Comparison of ENCODE assay signal across 27 cellular contexts in the genomic region with DNA sequence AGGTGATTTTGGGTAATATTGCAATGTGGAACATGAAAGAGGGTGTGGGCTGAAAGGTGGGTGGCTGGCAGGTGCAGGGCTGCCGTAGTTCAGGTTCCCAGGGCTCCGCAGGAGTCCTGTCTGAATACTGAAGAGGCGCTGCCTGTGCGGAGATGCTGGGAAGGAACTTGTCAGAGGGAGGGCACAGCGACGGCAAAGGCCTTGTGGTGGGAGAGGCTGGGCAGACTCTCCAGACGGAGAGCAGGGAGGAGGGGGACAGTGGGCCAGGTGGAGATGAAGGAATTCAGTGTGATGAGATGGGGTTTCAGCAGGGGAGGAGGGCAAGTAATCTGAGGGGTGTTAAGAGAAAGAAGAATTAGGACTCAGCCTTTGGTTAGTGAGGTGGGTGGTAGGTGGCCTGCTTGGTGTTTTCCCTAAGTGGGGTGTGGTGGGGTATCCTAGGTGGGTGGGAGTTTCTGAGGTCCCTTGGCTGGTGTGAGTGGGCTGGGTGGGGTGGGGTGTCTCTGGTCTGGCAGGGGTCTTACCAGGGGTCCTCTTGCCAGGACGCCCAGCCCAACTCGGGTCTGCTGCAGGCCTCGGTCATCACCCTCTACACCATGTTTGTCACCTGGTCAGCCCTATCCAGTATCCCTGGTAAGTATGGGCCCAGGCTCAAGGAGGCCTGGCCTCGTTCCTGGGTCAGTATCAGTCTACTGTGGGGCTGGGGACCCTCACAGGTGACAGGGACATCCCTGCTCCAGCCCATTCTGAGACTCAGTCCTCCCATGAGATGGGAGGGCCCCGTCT. TPM values are rescaled to one million over a fixed set of nuclear protein-coding genes. Genes with fewer than 3 reads are reported as not detected.
DNase-seq lines count a peak whose midpoint lies in the region; ATAC-seq, FAIRE-seq and TF ChIP-seq lines count a peak whose summit lies in the region.
"Had no signal": no experiment of that assay in that cellular context is flagged by ENCODE, and none has a peak within 500 bp of the region (broad histone marks: within the 10 kb centered on the region; RNA-seq: fewer than 3 reads in every experiment).

No MANE protein-coding gene starts in this region.

- H3K27me3 ChIP-seq in GM12878 (replicated peaks in 1 of 2; ENCODE audit: control insufficient read depth in 2 of 2, insufficient read depth in 2 of 2, low read length in 1 of 2) (no peaks in the 10 kb centered on the region), spleen (replicated peaks in 1 of 7) (peaks cover 0 to 10% (median 0%) of the 10 kb centered on the region in 7 donors)

- H3K27ac ChIP-seq in GM12878 (ENCODE audit: control insufficient read depth, insufficient read depth) (no peak overlapping the region), spleen (no peak overlapping the region)
- H3K27ac ChIP-seq: A549 had no signal

- TF ChIP-seq CTCF in Calu3 (IDR thresholded peaks at IDR 0.05; ENCODE audit: unreplicated experiment) (no peak), GM12878 (IDR thresholded peaks at IDR 0.05 in 2 of 3, conservative IDR thresholded peaks at IDR 0.05 in 1 of 3; ENCODE audit: control insufficient read depth in 2 of 3, extremely low read depth in 1 of 3, insufficient read depth in 1 of 3, low read depth in 3 of 3, low read length in 3 of 3) (no peak), spleen (IDR thresholded peaks at IDR 0.05 in 8 of 11, conservative IDR thresholded peaks at IDR 0.05 in 3 of 11) (no peak)

- H3K36me3 ChIP-seq in GM12878 (ENCODE audit: control insufficient read depth in 2 of 2, insufficient read depth in 2 of 2, low read length in 1 of 2) (no peaks in the 10 kb centered on the region; a peak in 1 of 4 replicates), spleen (peaks cover 0 to 7% (median 0%) of the 10 kb centered on the region in 6 donors)
- H3K36me3 ChIP-seq: HAP-1 had no signal

- no peak for FAIRE-seq in GM12878 (lab: Jason Lieb, UNC)
- FAIRE-seq: A549, GM12892, RCC 7860 had no signal

- H3K79me2 ChIP-seq in GM12878 (ENCODE audit: control insufficient read depth, insufficient read depth, low read length): no peaks in the 10 kb centered on the region

- intact Hi-C loops in Calu3 (cut with micrococcal nuclease; ENCODE audit: unreplicated experiment): no loop called here
- intact Hi-C loops in GM12878 (cut with micrococcal nuclease; ENCODE audit: unreplicated experiment): no loop called here
- intact Hi-C loops in spleen (cut with DNase I; ENCODE audit: low total_unique reads): no loop called here

- H3K4me1 Mint-ChIP-seq in Calu3 (ENCODE audit: low read depth, unreplicated experiment) (peaks cover 9% of the 10 kb centered on the region), naive B cell (peaks cover 14 to 26% (median 21%) of the 10 kb centered on the region in 3 donors)
- H3K4me1 Mint-ChIP-seq: CD4-positive, alpha-beta memory T cell had no signal

- H3K27me3 Mint-ChIP-seq in Calu3 (ENCODE audit: unreplicated experiment) (no peaks in the 10 kb centered on the region), naive B cell (no peaks in the 10 kb centered on the region)

- H4K20me1 ChIP-seq in GM12878 (ENCODE audit: control insufficient read depth, insufficient read depth): no peaks in the 10 kb centered on the region

- TF ChIP-seq EP300 in GM12878 (IDR thresholded peaks at IDR 0.05; ENCODE audit: borderline replicate concordance in 1 of 2, control insufficient read depth in 1 of 2, low read depth in 2 of 2, low read length in 2 of 2): no peak

- POLR2A ChIA-PET in GM12878 (lab: Charles Lee): interaction anchor here (1.2 kb wide), 1 partner anchor 48 kb away, joined by 3 read pairs; no protein-coding TSS in a partner anchor

- H3K36me3 Mint-ChIP-seq in Calu3 (ENCODE audit: insufficient read depth, unreplicated experiment) (peaks cover 11% of the 10 kb centered on the region), naive B cell (no peaks in the 10 kb centered on the region)
- H3K36me3 Mint-ChIP-seq: CD4-positive, alpha-beta memory T cell had no signal

- RAD21 ChIA-PET in GM12878 (lab: Charles Lee; ENCODE audit: unreplicated experiment): interaction anchor here (1.0 to 4.3 kb wide), 2 partner anchors 78 to 120 kb away, joined by 3 to 25 read pairs; no protein-coding TSS in a partner anchor

- no peak for TF ChIP-seq RAD21 in GM12878 (IDR thresholded peaks at IDR 0.05; ENCODE audit: insufficient read depth, low read depth, low read length)

- H3K4me2 ChIP-seq in GM12878 (ENCODE audit: control insufficient read depth, insufficient read depth): no peak overlapping the region
- H3K4me2 ChIP-seq: A549, SK-N-SH had no signal

- no peak overlapping the region for H3K4me3 ChIP-seq in GM12878
- no peak overlapping the region for H3K4me3 ChIP-seq in spleen
- H3K4me3 ChIP-seq: A549, HAP-1 had no signal

- in situ Hi-C loops in GM12878 (cut with MboI): loop anchor here (10.0 kb wide), 2 partner anchors 116 to 244 kb away; no protein-coding TSS in a partner anchor

- ATAC-seq in GM12878 (no peak), naive B cell (ENCODE audit: low read depth in 2 of 2) (no peak)
- ATAC-seq: A549 had no signal

- BruUV-seq in Calu3 (replicated peaks; lab: Mats Ljungman, UMichigan) (no TSS peak), GM12878 (replicated peaks; lab: Mats Ljungman, UMichigan) (no TSS peak)

- no peak for TF ChIP-seq POLR2A in GM12878 (IDR thresholded peaks at IDR 0.05; ENCODE audit: low read depth, low read length)
- TF ChIP-seq POLR2A in spleen (IDR thresholded peaks at IDR 0.05): no peak

- H3K27ac Mint-ChIP-seq in Calu3 (ENCODE audit: unreplicated experiment): peak overlapping the region; percentile 11
- peak overlapping the region in 4 of 6 donors; percentile 3 to 80 (median 46) for H3K27ac Mint-ChIP-seq in naive B cell
- H3K27ac Mint-ChIP-seq: CD4-positive, alpha-beta memory T cell; HFFc6 had no signal

- DNase-seq in Calu3: no peak
- no peak for DNase-seq in GM12878 (ENCODE audit: low read depth, low spot score)
- no peak for DNase-seq in naive B cell
- peak; percentile 56 for DNase-seq in spleen
- no peak for DNase-seq in DMS79 treated with DMSO at 0.1 percent for 48 hours (lab: John Stamatoyannopoulos, UW)
- no peak for DNase-seq in NAMALWA (ENCODE audit: low spot score)
- DNase-seq in NCI-H1436 (lab: John Stamatoyannopoulos, UW): no peak
- no peak for DNase-seq in DMS79 (lab: John Stamatoyannopoulos, UW)
- DNase-seq: AML-193; C1 segment of cervical spinal cord; CD4-positive, alpha-beta memory T cell; COR-L47; GF-D8; GOT3; HFFc6; KG1; NCI-H1092 treated with DMSO at 0.1 percent for 48 hours; NCI-H1436 treated with DMSO at 0.1 percent for 48 hours; NCI-H187 treated with DMSO at 0.1 percent for 48 hours; NCI-H446; NCI-H524 treated with DMSO at 0.1 percent for 48 hours; NCI-H774; SK-N-SH had no signal

- peaks cover 2% of the 10 kb centered on the region for H3K4me1 ChIP-seq in GM12878 (ENCODE audit: control insufficient read depth, insufficient read depth, low read length)
- H3K4me1 ChIP-seq in spleen: peaks cover 0 to 6% (median 2%) of the 10 kb centered on the region in 6 donors
- H3K4me1 ChIP-seq: HAP-1 had no signal

- 71% methylated on average over 12 of the region's 12 CpGs for WGBS in GM12878 (ENCODE audit: insufficient coverage, insufficient replicate concordance, low lambda C conversion rate, missing lambda C conversion rate)
- 84 to 93% (median 92%) methylated on average over 8 to 12 of the region's 12 CpGs for WGBS in spleen, 5 donors

- H3K9ac ChIP-seq in GM12878 (ENCODE audit: control insufficient read depth, insufficient read depth, low read length): no peak overlapping the region
- H3K9ac ChIP-seq: SK-N-SH had no signal

- H2AFZ ChIP-seq in GM12878 (ENCODE audit: control insufficient read depth, low read depth, low read length): no peak overlapping the region

- CTCF ChIA-PET in Calu3 (lab: Charles Lee): no interaction called here
- CTCF ChIA-PET in GM12878 (lab: Yijun Ruan, JAX): no interaction called here

- no peaks in the 10 kb centered on the region for H3K9me3 Mint-ChIP-seq in Calu3 (ENCODE audit: low read depth, unreplicated experiment)
- no peaks in the 10 kb centered on the region for H3K9me3 Mint-ChIP-seq in naive B cell
- H3K9me3 Mint-ChIP-seq: CD4-positive, alpha-beta memory T cell; HFFc6 had no signal

- SMC1A ChIA-PET in GM12878 (lab: Charles Lee; ENCODE audit: uncharacterized antibody, unreplicated experiment): interaction anchor here (1.6 to 7.5 kb wide), 3 partner anchors 54 to 121 kb away, joined by 4 to 91 read pairs (median 11); no protein-coding TSS in a partner anchor

- H3K4me3 Mint-ChIP-seq in Calu3 (ENCODE audit: low read depth, unreplicated experiment) (no peak overlapping the region), naive B cell (no peak overlapping the region)
- H3K4me3 Mint-ChIP-seq: CD4-positive, alpha-beta memory T cell; HFFc6 had no signal

- H3K9me3 ChIP-seq in GM12878 (replicated peaks; ENCODE audit: control insufficient read depth, insufficient read depth, low read length) (no peaks in the 10 kb centered on the region), spleen (no peaks in the 10 kb centered on the region)
- H3K9me3 ChIP-seq: A549, HAP-1, SK-N-SH had no signal

RNA-seq across cellular contexts. Expression of a gene that starts 15.6 kb away (rescaled TPM):
- total RNA-seq in Calu3 (2022) (67.7 and 79.8 TPM in 2 replicates), GM12878 (2014; rRNA removed) (0.11 and 0.45 TPM in 2 replicates), GM12878 (2014; rRNA removed; fragmentation: Illumina TruSeq; extraction: Trizol) (0.22 and 0.28 TPM in 2 replicates), GM12878 (2021) (0.54 and 0.82 TPM in 2 replicates), spleen (1 to 10 TPM; 1.4 to 8.7 (median 2.8) TPM)
- total RNA-seq in GM12878 (2013; cell fraction: nucleolus; rRNA removed): 0.24 TPM in 1 of 2 replicates, not detected in the other
- 0.41 TPM for polyA plus RNA-seq in GM12878 (2011; ENCODE audit: low read depth)
- polyA plus RNA-seq in GM12878 (2011; rRNA removed) (2.5 and 9.4 TPM in 2 replicates), GM12878 (2014; fragmentation: Illumina TruSeq; extraction: Trizol) (0.32 TPM in 1 of 2 replicates, not detected in the other), GM12878 (2014; fragmentation: Nextera tagmentation; extraction: Ambion mirVana) (under 1 TPM; 0.02 to 0.05 TPM), GM12878 (2014; rRNA removed) (0.72 and 1.0 TPM in 2 replicates), GM12878 (2016; fragmentation: Nextera tagmentation; extraction: Ambion mirVana) (under 1 TPM; 0.72 to 0.88 TPM), naive B cell (ENCODE audit: low read depth in 6 of 6) (1 to 10 TPM in 1 of 6 donors, under 1 TPM in 4, not detected in 1; 0.54 to 1.6 (median 0.77) TPM), spleen (1 to 10 TPM; 1.3 to 4.1 (median 2.4) TPM)
- polyA plus RNA-seq in GM12878 (2011; cell fraction: cytosol; rRNA removed): 15.6 and 18.0 TPM in 2 replicates
- 18.3 and 23.5 TPM in 2 replicates for polyA plus RNA-seq in GM12878 (2011; cell fraction: nucleus; rRNA removed)
- polyA plus RNA-seq in GM12878 (2012): 1.3 and 1.9 TPM in 2 replicates
- 9.0 and 14.5 TPM in 2 replicates for polyA minus RNA-seq in GM12878 (2011; rRNA and poly(A)+ RNA removed)
- 5.4 and 6.8 TPM in 2 replicates for polyA minus RNA-seq in GM12878 (2011; cell fraction: cytosol; rRNA and poly(A)+ RNA removed)
- 9.2 and 15.2 TPM in 2 replicates for polyA minus RNA-seq in GM12878 (2011; cell fraction: nucleus; rRNA and poly(A)+ RNA removed)

RNA-seq across cellular contexts. Expression of a gene that starts 55.8 kb away (rescaled TPM):
- not detected in 2 replicates for total RNA-seq in Calu3 (2022)
- 0.95 and 1.2 TPM in 2 replicates for total RNA-seq in GM12878 (2013; cell fraction: nucleolus; rRNA removed)
- 0.33 and 0.62 TPM in 2 replicates for total RNA-seq in GM12878 (2014; rRNA removed)
- total RNA-seq in GM12878 (2014; rRNA removed; fragmentation: Illumina TruSeq; extraction: Trizol): 0.36 and 0.64 TPM in 2 replicates
- total RNA-seq in GM12878 (2021): 0.43 TPM in 1 of 2 replicates, not detected in the other
- polyA plus RNA-seq in GM12878 (2011; ENCODE audit: low read depth): 9.4 TPM
- 0.39 and 0.43 TPM in 2 replicates for polyA plus RNA-seq in GM12878 (2011; rRNA removed)
- polyA plus RNA-seq in GM12878 (2011; cell fraction: cytosol; rRNA removed): 0.37 TPM in 2 replicates
- 0.49 TPM in 1 of 2 replicates, not detected in the other for polyA plus RNA-seq in GM12878 (2011; cell fraction: nucleus; rRNA removed)
- 12.6 and 13.4 TPM in 2 replicates for polyA plus RNA-seq in GM12878 (2012)
- polyA plus RNA-seq in GM12878 (2014; fragmentation: Illumina TruSeq; extraction: Trizol): 0.44 and 0.82 TPM in 2 replicates
- 1 to 10 TPM in 1 of 2 experiments, under 1 TPM in 1; 0.72 to 1.2 TPM for polyA plus RNA-seq in GM12878 (2014; fragmentation: Nextera tagmentation; extraction: Ambion mirVana)
- 0.59 and 1.1 TPM in 2 replicates for polyA plus RNA-seq in GM12878 (2014; rRNA removed)
- polyA plus RNA-seq in GM12878 (2016; fragmentation: Nextera tagmentation; extraction: Ambion mirVana): 1 to 10 TPM in 1 of 2 experiments, not detected in 1; 1.1 TPM
- 0.93 TPM in 1 of 2 replicates, not detected in the other for polyA minus RNA-seq in GM12878 (2011; rRNA and poly(A)+ RNA removed)
- polyA minus RNA-seq in GM12878 (2011; cell fraction: cytosol; rRNA and poly(A)+ RNA removed): not detected in 2 replicates
- not detected in 2 replicates for polyA minus RNA-seq in GM12878 (2011; cell fraction: nucleus; rRNA and poly(A)+ RNA removed)
- under 1 TPM in 1 of 6 donors, not detected in 5; 0.55 TPM for polyA plus RNA-seq in naive B cell (ENCODE audit: low read depth in 6 of 6)
- total RNA-seq in spleen: 10 to 100 TPM in 6 of 7 donors, 1 to 10 TPM in 1; 4.1 to 57.1 (median 24.7) TPM
- polyA plus RNA-seq in spleen: 10 to 100 TPM; 14.2 to 50.0 (median 22.2) TPM
- polyA plus RNA-seq: A549; CD4-positive, alpha-beta memory T cell had no signal
